Comparison of ENCODE assay signal across 1 cellular context in the genomic region with DNA sequence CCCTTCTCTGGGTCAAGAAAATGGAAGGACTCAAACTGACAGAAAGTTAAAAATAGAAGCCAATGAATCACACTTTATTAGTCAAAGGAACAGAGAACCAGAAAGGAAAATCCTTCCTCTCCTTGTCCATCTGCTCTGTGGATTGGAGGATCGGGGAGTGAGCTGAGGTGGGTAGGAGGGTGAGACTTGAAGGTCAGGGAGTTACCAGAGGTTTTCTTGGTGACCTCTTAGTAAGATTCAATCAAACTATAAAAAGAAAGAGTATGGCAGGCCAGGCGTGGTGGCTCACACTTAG.
TF ChIP-seq lines count a peak whose summit lies in the region.

No MANE protein-coding gene starts in this region.

TF ChIP-seq in HCT116, 20 proteins besides CTCF, POLR2A, EP300 and RAD21 (continued from another document):
- TF ChIP-seq TCF7L2 (IDR thresholded peaks at IDR 0.05; ENCODE audit: borderline replicate concordance, extremely low read depth, insufficient read depth, insufficient read length) = no peak
- TF ChIP-seq EGR1 (IDR thresholded peaks at IDR 0.05; ENCODE audit: low read depth) = no peak
- no peak for TF ChIP-seq ZFX (IDR thresholded peaks at IDR 0.05)
- TF ChIP-seq ATF3 (IDR thresholded peaks at IDR 0.05) = no peak
- no peak for TF ChIP-seq JUND (IDR thresholded peaks at IDR 0.05)
TF ChIP-seq in HCT116: peak in this region for 0.
